ENCODE assay signal across 18 cellular contexts in genomic region chr3:155661730-155662129, GRCh38.
DNase-seq lines count a peak whose midpoint lies in the region; ATAC-seq and TF ChIP-seq lines count a peak whose summit lies in the region.
"Had no signal": no experiment of that assay in that cellular context is flagged by ENCODE, and none has a peak within 500 bp of the region (broad histone marks: within the 10 kb centered on the region; RNA-seq: fewer than 3 reads in every experiment).

No MANE protein-coding gene starts in this region.

- H3K4me1 Mint-ChIP-seq in Calu3 (ENCODE audit: low read depth, unreplicated experiment) = peaks cover 55% of the 10 kb centered on the region
- H3K4me1 Mint-ChIP-seq in activated CD8-positive, alpha-beta T cell treated with anti-CD3 and anti-CD28 coated beads for 36 hours (ENCODE audit: low read depth) = no peaks in the 10 kb centered on the region

- intact Hi-C loops in Calu3 (cut with micrococcal nuclease; ENCODE audit: unreplicated experiment) = no loop called here
- intact Hi-C loops in activated CD8-positive, alpha-beta T cell treated with anti-CD3 and anti-CD28 coated beads for 36 hours (cut with micrococcal nuclease) = no loop called here

- H3K79me2 ChIP-seq in hepatocyte = no peaks in the 10 kb centered on the region
- no peaks in the 10 kb centered on the region for H3K79me2 ChIP-seq in parathyroid adenoma

- H3K27me3 ChIP-seq in hepatocyte = no peaks in the 10 kb centered on the region
- no peaks in the 10 kb centered on the region for H3K27me3 ChIP-seq in parathyroid adenoma (ENCODE audit: control insufficient read depth, insufficient read depth, low read length)
- H3K27me3 ChIP-seq: Peyer's patch had no signal

- TF ChIP-seq CTCF in Calu3 (IDR thresholded peaks at IDR 0.05; ENCODE audit: unreplicated experiment) (no peak), HEK293 (tag by site-specific recombination; IDR thresholded peaks at IDR 0.05) (no peak), hepatocyte (IDR thresholded peaks at IDR 0.05; ENCODE audit: poor library complexity) (no peak), parathyroid adenoma (IDR thresholded peaks at IDR 0.05) (no peak)
- TF ChIP-seq CTCF in activated CD8-positive, alpha-beta T cell treated with anti-CD3 and anti-CD28 coated beads for 36 hours (IDR thresholded peaks at IDR 0.05) = no peak

- no TSS peak for BruUV-seq in Calu3 (replicated peaks; lab: Mats Ljungman, UMichigan)

- no peaks in the 10 kb centered on the region for H4K20me1 ChIP-seq in hepatocyte (ENCODE audit: insufficient read depth, poor library complexity, severe bottlenecking)

- POLR2A ChIA-PET in HEK293 (lab: Yijun Ruan, JAX) = no interaction called here
- POLR2A ChIA-PET in activated CD8-positive, alpha-beta T cell treated with anti-CD3 and anti-CD28 coated beads for 36 hours (lab: Charles Lee) = no interaction called here

- H3K4me3 ChIP-seq in HEK293 (ENCODE audit: low read depth, low read length) = no peak overlapping the region
- H3K4me3 ChIP-seq in hepatocyte = no peak overlapping the region
- no peak overlapping the region for H3K4me3 ChIP-seq in parathyroid adenoma (ENCODE audit: low read depth, low read length)
- H3K4me3 ChIP-seq: HAP-1, Peyer's patch, SK-N-MC had no signal

- H3K9me2 ChIP-seq in hepatocyte (replicated peaks; ENCODE audit: insufficient read depth) = no peaks in the 10 kb centered on the region

- no peak overlapping the region for H3K4me3 Mint-ChIP-seq in Calu3 (ENCODE audit: low read depth, unreplicated experiment)
- no peak overlapping the region for H3K4me3 Mint-ChIP-seq in activated CD8-positive, alpha-beta T cell treated with anti-CD3 and anti-CD28 coated beads for 36 hours
- H3K4me3 Mint-ChIP-seq: CD14-positive monocyte had no signal

- H3K9me3 Mint-ChIP-seq in Calu3 (ENCODE audit: low read depth, unreplicated experiment) = no peaks in the 10 kb centered on the region
- no peaks in the 10 kb centered on the region for H3K9me3 Mint-ChIP-seq in activated CD8-positive, alpha-beta T cell treated with anti-CD3 and anti-CD28 coated beads for 36 hours

- peak overlapping the region; percentile 68 for H3K27ac Mint-ChIP-seq in Calu3 (ENCODE audit: unreplicated experiment)
- no peak overlapping the region for H3K27ac Mint-ChIP-seq in activated CD8-positive, alpha-beta T cell treated with anti-CD3 and anti-CD28 coated beads for 36 hours
- H3K27ac Mint-ChIP-seq: CD14-positive monocyte had no signal

- no peaks in the 10 kb centered on the region for H3K36me3 Mint-ChIP-seq in Calu3 (ENCODE audit: insufficient read depth, unreplicated experiment)
- H3K36me3 Mint-ChIP-seq in activated CD8-positive, alpha-beta T cell treated with anti-CD3 and anti-CD28 coated beads for 36 hours (ENCODE audit: low read depth) = no peaks in the 10 kb centered on the region
- H3K36me3 Mint-ChIP-seq: CD14-positive monocyte had no signal

- H3K4me1 ChIP-seq in HEK293 (ENCODE audit: control insufficient read depth, insufficient read depth, low read length) (peaks cover 4% of the 10 kb centered on the region; the same call in 1 of the 2 replicates), hepatocyte (ENCODE audit: insufficient read depth) (peaks cover 17% of the 10 kb centered on the region), parathyroid adenoma (peaks cover 14% of the 10 kb centered on the region)
- H3K4me1 ChIP-seq: HAP-1 had no signal

- CTCF ChIA-PET in Calu3 (lab: Charles Lee) (interaction anchor here (0.8 to 2.4 kb wide), 5 partner anchors 10 to 271 kb away, joined by 4 to 9 read pairs (median 6); no protein-coding TSS in a partner anchor), HEK293 (lab: Yijun Ruan, JAX) (interaction anchor here (1.5 kb wide), 1 partner anchor 40 kb away, joined by 6 read pairs; no protein-coding TSS in a partner anchor)
- CTCF ChIA-PET in activated CD8-positive, alpha-beta T cell treated with anti-CD3 and anti-CD28 coated beads for 36 hours (lab: Charles Lee) = interaction anchor here (0.9 to 1.0 kb wide), 2 partner anchors 14 to 40 kb away, joined by 3 to 5 read pairs; no protein-coding TSS in a partner anchor

- H3K9me3 ChIP-seq in HEK293 (ENCODE audit: control insufficient read depth, insufficient read depth, low read depth, low read length) (no peaks in the 10 kb centered on the region), hepatocyte (ENCODE audit: low read depth) (no peaks in the 10 kb centered on the region), parathyroid adenoma (ENCODE audit: control insufficient read depth, low read length) (no peaks in the 10 kb centered on the region)
- H3K9me3 ChIP-seq: HAP-1, Peyer's patch had no signal

- no peaks in the 10 kb centered on the region for H3K36me3 ChIP-seq in HEK293 (ENCODE audit: control insufficient read depth in 2 of 2, insufficient read depth in 1 of 2, low read length in 2 of 2)
- H3K36me3 ChIP-seq in hepatocyte (replicated peaks; ENCODE audit: insufficient read depth, low read depth) = no peaks in the 10 kb centered on the region
- H3K36me3 ChIP-seq in parathyroid adenoma (ENCODE audit: control insufficient read depth, insufficient read depth, low read length) = no peaks in the 10 kb centered on the region
- H3K36me3 ChIP-seq: HAP-1, Peyer's patch had no signal

- H3K27ac ChIP-seq in HEK293 (ENCODE audit: extremely low read depth, low read depth, low read length) (no peak overlapping the region), hepatocyte (peak overlapping the region; percentile 71), parathyroid adenoma (no peak overlapping the region)
- H3K27ac ChIP-seq: Peyer's patch, SK-N-MC had no signal

- H3K27me3 Mint-ChIP-seq in Calu3 (ENCODE audit: unreplicated experiment) = no peaks in the 10 kb centered on the region
- no peaks in the 10 kb centered on the region for H3K27me3 Mint-ChIP-seq in activated CD8-positive, alpha-beta T cell treated with anti-CD3 and anti-CD28 coated beads for 36 hours

- no peak for ATAC-seq in activated CD8-positive, alpha-beta T cell treated with anti-CD3 and anti-CD28 coated beads for 36 hours
- ATAC-seq: Right ventricle myocardium inferior had no signal

- no peak overlapping the region for H3K9ac ChIP-seq in parathyroid adenoma

- H3K4me2 ChIP-seq in hepatocyte (peak overlapping the region; percentile 33), parathyroid adenoma (ENCODE audit: low read length) (no peak overlapping the region)

- H2AFZ ChIP-seq in hepatocyte (no peak overlapping the region), parathyroid adenoma (peak overlapping the region; percentile 6)

- DNase-seq in Calu3 = no peak
- DNase-seq in hepatocyte (ENCODE audit: low spot score) = peak; percentile 23
- DNase-seq in stimulated activated CD4-positive, alpha-beta T cell treated with anti-CD3 and anti-CD28 coated beads, Interleukin-4, amount 100 ng/mL, for 24 hours = no peak
- no peak for DNase-seq in NCI-H2171 treated with DMSO at 0.1 percent for 48 hours (lab: John Stamatoyannopoulos, UW)
- DNase-seq in activated CD8-positive, alpha-beta T cell treated with anti-CD3 and anti-CD28 coated beads for 36 hours = no peak
- DNase-seq in medulla oblongata (ENCODE audit: extremely low spot score) = no peak
- DNase-seq: AML-193, KBM-7, NCI-H1417 treated with DMSO at 0.1 percent for 48 hours, NCI-H2029, NCI-H2171, Peyer's patch had no signal

TF ChIP-seq in HEK293, 187 proteins besides CTCF, POLR2A, EP300 and RAD21:
- TF ChIP-seq ZNF146 (tag by site-specific recombination; IDR thresholded peaks at IDR 0.05) (no peak), WT1 (tag by site-specific recombination; IDR thresholded peaks at IDR 0.05) (no peak), SP3 (tag by site-specific recombination; IDR thresholded peaks at IDR 0.05) (no peak), FEZF1 (tag by site-specific recombination; IDR thresholded peaks at IDR 0.05) (no peak), ZBTB44 (tag by site-specific recombination; IDR thresholded peaks at IDR 0.05) (no peak), ZNF202 (tag by site-specific recombination; IDR thresholded peaks at IDR 0.05; ENCODE audit: borderline replicate concordance) (no peak), TRIM28 (IDR thresholded peaks at IDR 0.05; ENCODE audit: borderline replicate concordance, low read length) (0 out of 2 replicates have a peak, but pooled peaks have one; percentile 12), ZNF664 (tag by site-specific recombination; IDR thresholded peaks at IDR 0.05) (no peak)
TF ChIP-seq in HEK293: peak in this region for 1.
